ENCODE assay signal across 1 cellular context in the genomic region with DNA sequence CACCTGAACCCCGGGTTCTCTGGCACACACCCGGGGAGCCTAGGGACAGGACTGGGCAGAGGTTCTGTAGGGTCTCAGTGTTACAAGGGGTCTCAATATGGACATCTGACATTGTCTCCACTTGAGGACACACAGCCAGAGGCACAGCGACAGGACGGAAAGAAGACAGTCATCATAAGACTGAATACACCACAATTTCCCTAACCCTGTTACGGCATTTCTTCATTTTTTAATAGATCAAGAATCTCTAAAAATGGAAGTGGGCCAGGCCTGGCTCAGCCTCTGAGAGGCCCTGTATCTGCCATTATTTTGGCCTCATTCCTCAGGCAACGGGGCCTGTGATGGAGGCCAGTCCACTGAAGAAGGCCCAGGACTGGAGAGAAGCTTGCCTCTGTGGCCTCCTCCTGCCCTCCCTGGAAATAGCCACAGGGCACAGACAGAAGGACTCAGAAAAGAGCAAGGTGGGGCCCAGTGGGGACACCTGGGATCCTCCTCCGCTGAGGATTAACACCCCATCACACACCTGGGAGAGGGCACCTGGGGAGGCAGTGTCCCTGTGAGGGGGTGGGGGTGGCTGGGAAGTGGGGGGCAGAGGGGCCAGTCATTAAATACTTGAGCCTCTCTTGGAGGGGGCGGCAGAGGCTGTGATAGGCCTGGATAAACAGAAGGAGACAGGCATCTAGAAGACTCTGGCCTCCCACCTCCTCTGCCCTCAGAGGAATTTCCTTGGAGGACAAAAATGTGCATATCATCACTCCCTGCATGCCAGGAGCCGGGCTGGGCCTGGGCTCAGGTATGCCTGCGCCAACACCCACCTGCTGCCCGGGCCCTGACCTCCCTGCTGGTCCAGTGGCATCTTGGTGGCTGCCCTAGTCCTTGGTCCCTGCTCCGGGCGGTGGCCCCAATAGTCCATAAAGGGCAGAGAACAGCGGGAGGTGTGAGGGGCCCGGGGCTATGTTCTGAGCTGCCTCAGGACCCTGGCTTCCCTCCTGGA.
TF ChIP-seq lines count a peak whose summit lies in the region.

No MANE protein-coding gene starts in this region.

TF ChIP-seq in SK-N-SH treated with all-trans-retinoic acid at 6 μM for 48 hours, 23 proteins besides CTCF, POLR2A, EP300 and RAD21 (continued from another document):
- TF ChIP-seq ZFP30 (CRISPR knock-in tag; IDR thresholded peaks at IDR 0.05) (no peak), RARB (CRISPR knock-in tag; IDR thresholded peaks at IDR 0.05) (no peak), ZFP3 (CRISPR knock-in tag; IDR thresholded peaks at IDR 0.05) (no peak), SNAI2 (CRISPR knock-in tag; IDR thresholded peaks at IDR 0.05) (no peak)
- TF ChIP-seq, protein P1, sequence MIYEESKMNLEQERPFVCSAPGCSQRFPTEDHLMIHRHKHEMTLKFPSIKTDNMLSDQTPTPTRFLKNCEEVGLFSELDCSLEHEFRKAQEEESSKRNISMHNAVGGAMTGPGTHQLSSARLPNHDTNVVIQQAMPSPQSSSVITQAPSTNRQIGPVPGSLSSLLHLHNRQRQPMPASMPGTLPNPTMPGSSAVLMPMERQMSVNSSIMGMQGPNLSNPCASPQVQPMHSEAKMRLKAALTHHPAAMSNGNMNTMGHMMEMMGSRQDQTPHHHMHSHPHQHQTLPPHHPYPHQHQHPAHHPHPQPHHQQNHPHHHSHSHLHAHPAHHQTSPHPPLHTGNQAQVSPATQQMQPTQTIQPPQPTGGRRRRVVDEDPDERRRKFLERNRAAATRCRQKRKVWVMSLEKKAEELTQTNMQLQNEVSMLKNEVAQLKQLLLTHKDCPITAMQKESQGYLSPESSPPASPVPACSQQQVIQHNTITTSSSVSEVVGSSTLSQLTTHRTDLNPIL (CRISPR knock-in tag; IDR thresholded peaks at IDR 0.05; ENCODE audit: low read depth) = no peak
